Comparison of ENCODE assay signal across 2 cellular contexts in the genomic region with DNA sequence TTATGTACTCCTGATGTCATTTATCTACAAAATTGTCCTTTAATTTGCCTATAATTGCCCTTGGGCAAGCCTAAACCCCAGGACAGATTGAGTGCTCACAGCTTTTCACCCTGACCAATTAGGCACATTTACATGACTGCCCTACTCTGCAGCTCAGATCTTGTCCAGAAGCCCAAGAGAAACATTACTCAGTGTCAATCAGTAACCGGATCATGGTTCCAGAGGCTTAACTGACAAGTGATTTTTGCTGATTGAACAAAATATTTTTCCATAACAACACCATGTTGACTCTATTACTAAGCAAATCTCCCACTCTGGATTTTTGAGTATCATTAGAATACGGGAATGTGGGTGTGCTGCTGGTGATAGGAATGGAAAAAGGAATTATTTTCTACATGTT.
TF ChIP-seq lines count a peak whose summit lies in the region.

No MANE protein-coding gene starts in this region.

TF ChIP-seq in HepG2, 621 proteins besides CTCF, POLR2A, EP300 and RAD21:
- TF ChIP-seq PBX2 (CRISPR knock-in tag; IDR thresholded peaks at IDR 0.05) = peak; percentile 58; the same call in 1 of the 2 replicates
- no peak for TF ChIP-seq ONECUT2 (CRISPR knock-in tag; IDR thresholded peaks at IDR 0.05)
- peak; percentile 40; the same call in 1 of the 2 replicates for TF ChIP-seq FOXA3 (CRISPR knock-in tag; IDR thresholded peaks at IDR 0.05)
- TF ChIP-seq, protein P1, sequence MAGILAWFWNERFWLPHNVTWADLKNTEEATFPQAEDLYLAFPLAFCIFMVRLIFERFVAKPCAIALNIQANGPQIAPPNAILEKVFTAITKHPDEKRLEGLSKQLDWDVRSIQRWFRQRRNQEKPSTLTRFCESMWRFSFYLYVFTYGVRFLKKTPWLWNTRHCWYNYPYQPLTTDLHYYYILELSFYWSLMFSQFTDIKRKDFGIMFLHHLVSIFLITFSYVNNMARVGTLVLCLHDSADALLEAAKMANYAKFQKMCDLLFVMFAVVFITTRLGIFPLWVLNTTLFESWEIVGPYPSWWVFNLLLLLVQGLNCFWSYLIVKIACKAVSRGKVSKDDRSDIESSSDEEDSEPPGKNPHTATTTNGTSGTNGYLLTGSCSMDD (CRISPR knock-in tag; IDR thresholded peaks at IDR 0.05) = no peak
- TF ChIP-seq GLI4 (CRISPR knock-in tag; IDR thresholded peaks at IDR 0.05; ENCODE audit: borderline replicate concordance) = no peak
- no peak for TF ChIP-seq HNRNPLL (IDR thresholded peaks at IDR 0.05; ENCODE audit: low read depth, low read length, poor library complexity, severe bottlenecking)
- TF ChIP-seq ARHGAP35 (CRISPR knock-in tag; IDR thresholded peaks at IDR 0.05; ENCODE audit: borderline replicate concordance) = no peak
- no peak for TF ChIP-seq U2AF1 (optimal IDR thresholded peaks at IDR 0.05; ENCODE audit: low read depth, low read length)
- TF ChIP-seq CEBPB (IDR thresholded peaks at IDR 0.05; ENCODE audit: borderline replicate concordance, low read depth, low read length) = no peak
- peak; percentile 62 for TF ChIP-seq NFE2L2 (IDR thresholded peaks at IDR 0.05; ENCODE audit: low read length)
- TF ChIP-seq ZNF530 (CRISPR knock-in tag; IDR thresholded peaks at IDR 0.05; ENCODE audit: low read depth) = no peak
- TF ChIP-seq ZNF546 (CRISPR knock-in tag; conservative IDR thresholded peaks at IDR 0.05) = no peak
- no peak for TF ChIP-seq RAD51 (IDR thresholded peaks at IDR 0.05; ENCODE audit: borderline replicate concordance)
- TF ChIP-seq ZNF275 (CRISPR knock-in tag; IDR thresholded peaks at IDR 0.05; ENCODE audit: borderline replicate concordance) = no peak
- peak; percentile 99 for TF ChIP-seq MAFK (conservative IDR thresholded peaks at IDR 0.05 in 1 of 2, IDR thresholded peaks at IDR 0.05 in 1 of 2; ENCODE audit: low read length in 2 of 2)
- TF ChIP-seq HES4 (CRISPR knock-in tag; IDR thresholded peaks at IDR 0.05; ENCODE audit: borderline replicate concordance) = no peak
- no peak for TF ChIP-seq TGIF2 (CRISPR knock-in tag; IDR thresholded peaks at IDR 0.05)
- peak; percentile 73; the same call in 1 of the 2 replicates for TF ChIP-seq ZBTB26 (CRISPR knock-in tag; IDR thresholded peaks at IDR 0.05; ENCODE audit: borderline replicate concordance)
- no peak for TF ChIP-seq HOXA5 (CRISPR knock-in tag; IDR thresholded peaks at IDR 0.05)
- TF ChIP-seq TBX2 (CRISPR knock-in tag; IDR thresholded peaks at IDR 0.05; ENCODE audit: borderline replicate concordance) = no peak
- no peak for TF ChIP-seq PRMT3 (CRISPR knock-in tag; IDR thresholded peaks at IDR 0.05; ENCODE audit: borderline replicate concordance, low read depth)
- TF ChIP-seq ZNF83 (CRISPR knock-in tag; IDR thresholded peaks at IDR 0.05; ENCODE audit: borderline replicate concordance) = no peak
- TF ChIP-seq SYNCRIP (IDR thresholded peaks at IDR 0.05; ENCODE audit: insufficient read depth, low read depth, low read length) = no peak
- TF ChIP-seq YY1 (IDR thresholded peaks at IDR 0.05; ENCODE audit: insufficient read depth, insufficient replicate concordance, low read depth, low read length) = no peak
- TF ChIP-seq BRD4 (CRISPR knock-in tag; IDR thresholded peaks at IDR 0.05) = no peak
- peak; percentile 99 for TF ChIP-seq MAFF (IDR thresholded peaks at IDR 0.05; ENCODE audit: low read depth, low read length)
- TF ChIP-seq FOXM1 (CRISPR knock-in tag; IDR thresholded peaks at IDR 0.05) = no peak
- TF ChIP-seq ZNF557 (CRISPR knock-in tag; IDR thresholded peaks at IDR 0.05) = no peak
- no peak for TF ChIP-seq POLR2AphosphoS2 (IDR thresholded peaks at IDR 0.05; ENCODE audit: low read depth, low read length)
- TF ChIP-seq, protein P2, sequence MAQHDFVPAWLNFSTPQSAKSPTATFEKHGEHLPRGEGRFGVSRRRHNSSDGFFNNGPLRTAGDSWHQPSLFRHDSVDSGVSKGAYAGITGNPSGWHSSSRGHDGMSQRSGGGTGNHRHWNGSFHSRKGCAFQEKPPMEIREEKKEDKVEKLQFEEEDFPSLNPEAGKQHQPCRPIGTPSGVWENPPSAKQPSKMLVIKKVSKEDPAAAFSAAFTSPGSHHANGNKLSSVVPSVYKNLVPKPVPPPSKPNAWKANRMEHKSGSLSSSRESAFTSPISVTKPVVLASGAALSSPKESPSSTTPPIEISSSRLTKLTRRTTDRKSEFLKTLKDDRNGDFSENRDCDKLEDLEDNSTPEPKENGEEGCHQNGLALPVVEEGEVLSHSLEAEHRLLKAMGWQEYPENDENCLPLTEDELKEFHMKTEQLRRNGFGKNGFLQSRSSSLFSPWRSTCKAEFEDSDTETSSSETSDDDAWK (CRISPR knock-in tag; IDR thresholded peaks at IDR 0.05) = no peak
- TF ChIP-seq ZFP36L2 (CRISPR knock-in tag; IDR thresholded peaks at IDR 0.05) = no peak
- TF ChIP-seq ZKSCAN1 (IDR thresholded peaks at IDR 0.05; ENCODE audit: low read length) = no peak

TF ChIP-seq in K562, 482 proteins besides CTCF, POLR2A, EP300 and RAD21:
- TF ChIP-seq MAFG (tag; conservative IDR thresholded peaks at IDR 0.05) (peak; percentile 54), C11orf30 (IDR thresholded peaks at IDR 0.05; ENCODE audit: low read depth) (peak; percentile 46; the same call in 1 of the 2 replicates), HMG20A (CRISPR knock-in tag; conservative IDR thresholded peaks at IDR 0.05) (no peak), MAFF (IDR thresholded peaks at IDR 0.05; ENCODE audit: low read length) (0 out of 2 replicates have a peak, but pooled peaks have one; percentile 19), ZNF316 (IDR thresholded peaks at IDR 0.05) (peak; percentile 67), ZNF124 (CRISPR knock-in tag; IDR thresholded peaks at IDR 0.05) (no peak), CBX5 (IDR thresholded peaks at IDR 0.05; ENCODE audit: borderline replicate concordance, low read depth) (no peak), HDAC3 (IDR thresholded peaks at IDR 0.05; ENCODE audit: borderline replicate concordance, partially characterized antibody) (no peak)
